28 cellular contexts compared by ENCODE assay signal in the genomic region with DNA sequence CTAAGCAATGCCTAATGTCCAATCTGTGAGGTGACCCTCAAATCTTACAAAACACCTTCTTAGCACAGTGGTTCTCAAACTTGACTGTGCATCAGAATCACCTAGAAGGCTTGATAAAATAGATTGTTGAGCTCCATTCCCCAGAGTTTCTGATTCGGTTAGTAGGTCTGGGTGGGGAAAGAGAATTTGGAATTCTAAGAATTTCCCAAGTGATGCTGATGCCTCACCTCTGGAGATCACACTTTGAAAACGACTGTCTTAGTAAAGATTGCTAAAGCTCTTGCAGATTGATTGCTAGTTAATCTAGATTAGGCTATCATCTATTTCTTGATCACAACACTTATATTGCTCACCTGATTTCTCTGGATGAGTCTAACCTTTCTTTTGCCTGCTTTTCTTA.
"Had no signal": no experiment of that assay in that cellular context is flagged by ENCODE, and none has a peak within 500 bp of the region (broad histone marks: within the 10 kb centered on the region; RNA-seq: fewer than 3 reads in every experiment).

No MANE protein-coding gene starts in this region.

- H3K36me3 ChIP-seq: adrenal gland had no signal

- H3K27ac ChIP-seq: adrenal gland, epithelial cell of prostate had no signal

- H3K9me3 ChIP-seq: body of pancreas had no signal

- H3K9me3 Mint-ChIP-seq: activated naive CD8-positive, alpha-beta T cell treated with anti-CD3 and anti-CD28 coated beads, Interleukin-2, amount 50 U/mL, for 24 hours; activated T-helper 1 cell treated with anti-CD3 and anti-CD28 coated beads, Interleukin-12 subunit alpha, Interleukin-12 subunit beta, Interleukin-2, Interleukin-4 antibody, amounts not matched to agents 30 ng/mL and 10 ng/mL and 1 ng/mL, durations not matched to agents 14 hours and 24 hours and 36 hours; activated T-helper 2 cell treated with anti-CD3 and anti-CD28 coated beads, Interferon-gamma antibody, Interleukin-2, Interleukin-4, amounts not matched to agents 10 μg/mL and 5 μg/mL and 100 μg/mL, durations not matched to agents 14 hours and 24 hours and 36 hours had no signal

- H3K27ac Mint-ChIP-seq: activated B cell treated with CpG ODN at 0.5 μM for 24 hours; activated CD8-positive, alpha-beta T cell treated with anti-CD3 and anti-CD28 coated beads for 36 hours; activated naive CD4-positive, alpha-beta T cell treated with anti-CD3 and anti-CD28 coated beads for 36 hours; activated naive CD4-positive, alpha-beta T cell treated with anti-CD3 and anti-CD28 coated beads, Interleukin-2, amount 50 U/mL, for 24 hours; activated naive CD8-positive, alpha-beta T cell treated with anti-CD3 and anti-CD28 coated beads for 36 hours; activated naive CD8-positive, alpha-beta T cell treated with anti-CD3 and anti-CD28 coated beads, Interleukin-2, amount 50 U/mL, for 24 hours; activated T-helper 1 cell treated with anti-CD3 and anti-CD28 coated beads, Interleukin-12 subunit alpha, Interleukin-12 subunit beta, Interleukin-2, Interleukin-4 antibody, amounts not matched to agents 30 ng/mL and 10 ng/mL and 1 ng/mL, durations not matched to agents 14 hours and 24 hours and 36 hours; activated T-helper 2 cell treated with anti-CD3 and anti-CD28 coated beads, Interferon-gamma antibody, Interleukin-2, Interleukin-4, amounts not matched to agents 10 μg/mL and 5 μg/mL and 100 μg/mL, durations not matched to agents 14 hours and 24 hours and 36 hours; effector memory CD8-positive, alpha-beta T cell had no signal

- H3K4me3 ChIP-seq: adrenal gland, body of pancreas had no signal

- H3K27me3 Mint-ChIP-seq: activated B cell treated with CpG ODN at 0.5 μM for 24 hours; activated CD8-positive, alpha-beta T cell treated with anti-CD3 and anti-CD28 coated beads for 36 hours; activated naive CD4-positive, alpha-beta T cell treated with anti-CD3 and anti-CD28 coated beads, Interleukin-2, amount 50 U/mL, for 24 hours; activated naive CD8-positive, alpha-beta T cell treated with anti-CD3 and anti-CD28 coated beads for 36 hours; activated naive CD8-positive, alpha-beta T cell treated with anti-CD3 and anti-CD28 coated beads, Interleukin-2, amount 50 U/mL, for 24 hours; effector memory CD8-positive, alpha-beta T cell had no signal

- ATAC-seq: activated CD4-positive, CD25-positive, alpha-beta regulatory T cell treated with anti-CD3 and anti-CD28 coated beads, Interleukin-2, amount 50 U/mL, for 24 hours; activated CD8-positive, alpha-beta T cell treated with anti-CD3 and anti-CD28 coated beads for 36 hours; activated naive CD8-positive, alpha-beta T cell treated with anti-CD3 and anti-CD28 coated beads, Interleukin-2, amount 50 U/mL, for 24 hours; effector memory CD8-positive, alpha-beta T cell had no signal

- DNase-seq: activated B cell treated with CpG ODN at 0.5 μM for 24 hours; activated CD4-positive, alpha-beta T cell treated with anti-CD3 and anti-CD28 coated beads for 48 hours; activated CD4-positive, alpha-beta T cell treated with anti-CD3 and anti-CD28 coated beads, Interleukin-2, amount 50 U/mL, for 1 hour; activated CD4-positive, alpha-beta T cell treated with anti-CD3 and anti-CD28 coated beads, Interleukin-2, amount 50 U/mL, for 48 hours; activated CD8-positive, alpha-beta memory T cell treated with anti-CD3 and anti-CD28 coated beads for 24 hours; activated CD8-positive, alpha-beta T cell treated with anti-CD3 and anti-CD28 coated beads for 36 hours; activated effector memory CD4-positive, alpha-beta T cell treated with anti-CD3 and anti-CD28 coated beads, Interleukin-2, amount 50 U/mL, for 16 hours; activated naive CD4-positive, alpha-beta T cell treated with anti-CD3 and anti-CD28 coated beads for 36 hours; activated naive CD8-positive, alpha-beta T cell treated with anti-CD3 and anti-CD28 coated beads for 36 hours; activated naive CD8-positive, alpha-beta T cell treated with anti-CD3 and anti-CD28 coated beads, Interleukin-2, amount 50 U/mL, for 24 hours; activated T-cell treated with anti-CD3 and anti-CD28 coated beads, Interleukin-2, amount 50 U/mL, for 48 hours; adrenal gland; amygdala; aorta; body of pancreas; caudate nucleus; cortex of kidney; dermis blood vessel endothelial cell; effector CD4-positive, alpha-beta T cell; effector memory CD8-positive, alpha-beta T cell; foreskin fibroblast; head of caudate nucleus; T-helper 2 cell had no signal

- H3K4me1 Mint-ChIP-seq: activated B cell treated with CpG ODN at 0.5 μM for 24 hours; activated naive CD4-positive, alpha-beta T cell treated with anti-CD3 and anti-CD28 coated beads, Interleukin-2, amount 50 U/mL, for 24 hours; activated naive CD8-positive, alpha-beta T cell treated with anti-CD3 and anti-CD28 coated beads for 36 hours; activated naive CD8-positive, alpha-beta T cell treated with anti-CD3 and anti-CD28 coated beads, Interleukin-2, amount 50 U/mL, for 24 hours had no signal

- H3K36me3 Mint-ChIP-seq: activated naive CD4-positive, alpha-beta T cell treated with anti-CD3 and anti-CD28 coated beads, Interleukin-2, amount 50 U/mL, for 24 hours; activated naive CD8-positive, alpha-beta T cell treated with anti-CD3 and anti-CD28 coated beads for 36 hours had no signal

- H3K4me3 Mint-ChIP-seq: activated B cell treated with CpG ODN at 0.5 μM for 24 hours; activated CD8-positive, alpha-beta T cell treated with anti-CD3 and anti-CD28 coated beads for 36 hours; activated naive CD4-positive, alpha-beta T cell treated with anti-CD3 and anti-CD28 coated beads for 36 hours; activated naive CD4-positive, alpha-beta T cell treated with anti-CD3 and anti-CD28 coated beads, Interleukin-2, amount 50 U/mL, for 24 hours; activated naive CD8-positive, alpha-beta T cell treated with anti-CD3 and anti-CD28 coated beads for 36 hours; activated naive CD8-positive, alpha-beta T cell treated with anti-CD3 and anti-CD28 coated beads, Interleukin-2, amount 50 U/mL, for 24 hours; activated T-helper 1 cell treated with anti-CD3 and anti-CD28 coated beads, Interleukin-12 subunit alpha, Interleukin-12 subunit beta, Interleukin-2, Interleukin-4 antibody, amounts not matched to agents 30 ng/mL and 10 ng/mL and 1 ng/mL, durations not matched to agents 14 hours and 24 hours and 36 hours; effector memory CD8-positive, alpha-beta T cell had no signal

- H3K27me3 ChIP-seq: adrenal gland, body of pancreas had no signal
